25 cellular contexts compared by ENCODE assay signal in the genomic region with DNA sequence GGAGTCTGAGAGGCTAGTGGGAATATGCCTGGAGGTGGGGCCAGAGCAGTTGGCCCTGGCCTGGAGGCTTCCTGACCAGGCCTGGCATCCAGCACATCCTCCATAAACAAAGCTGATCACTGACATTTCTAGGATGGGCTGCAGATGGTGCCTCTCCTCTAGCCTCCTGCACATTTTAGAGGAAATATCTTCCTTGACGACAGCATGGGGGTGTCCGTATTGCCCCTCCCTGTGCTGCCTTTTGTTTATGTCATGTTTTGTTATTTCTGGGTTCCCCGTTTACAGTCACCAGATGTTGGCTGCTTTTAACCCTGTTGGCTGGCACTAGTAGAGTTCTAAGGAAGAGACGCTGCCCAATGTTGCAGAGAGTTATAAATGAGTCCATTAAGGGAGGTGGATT.
"Had no signal": no experiment of that assay in that cellular context is flagged by ENCODE, and none has a peak within 500 bp of the region (broad histone marks: within the 10 kb centered on the region; RNA-seq: fewer than 3 reads in every experiment).

No MANE protein-coding gene starts in this region.

- H3K9me3 ChIP-seq: ascending aorta, colonic mucosa had no signal

- DNase-seq: activated CD4-positive, alpha-beta memory T cell treated with anti-CD3 and anti-CD28 coated beads for 36 hours; activated CD4-positive, alpha-beta T cell treated with anti-CD3 and anti-CD28 coated beads for 36 hours; activated CD4-positive, alpha-beta T cell treated with anti-CD3 and anti-CD28 coated beads, Interleukin-2, amount 10 ng/mL, durations not matched to agents 24 days and 14 days; activated CD4-positive, CD25-positive, alpha-beta regulatory T cell; activated CD4-positive, CD25-positive, alpha-beta regulatory T cell treated with anti-CD3 and anti-CD28 coated beads, Interleukin-2, amount 50 U/mL, for 72 hours; activated CD8-positive, alpha-beta memory T cell treated with anti-CD3 and anti-CD28 coated beads, Interleukin-2, amount 10 ng/mL, durations not matched to agents 7 days and 5 days; activated CD8-positive, alpha-beta memory T cell treated with anti-CD3 and anti-CD28 coated beads, Interleukin-2, amount 50 U/mL, for 4 hours; activated CD8-positive, alpha-beta T cell treated with anti-CD3 and anti-CD28 coated beads, Interleukin-2, amount 10 ng/mL, durations not matched to agents 7 days and 5 days; activated gamma-delta T cell; activated naive CD4-positive, alpha-beta T cell; activated naive CD4-positive, alpha-beta T cell treated with anti-CD3 and anti-CD28 coated beads, Interleukin-2, amount 10 ng/mL, durations not matched to agents 7 days and 5 days; activated naive CD8-positive, alpha-beta T cell treated with anti-CD3 and anti-CD28 coated beads, Interleukin-2, amount 10 ng/mL, durations not matched to agents 7 days and 5 days; activated T-cell treated with anti-CD3 and anti-CD28 coated beads, Interleukin-2, amount 50 U/mL, for 1 hour; activated T-cell treated with anti-CD3 and anti-CD28 coated beads, Interleukin-2, amount 50 U/mL, for 72 hours; central memory CD4-positive, alpha-beta T cell; cerebellar nuclear complex; colonic mucosa; effector CD8-positive, alpha-beta T cell; foreskin fibroblast; T-helper 2 cell had no signal

- H3K36me3 ChIP-seq: ascending aorta, breast epithelium, cardiac muscle cell, colonic mucosa had no signal

- H3K27me3 ChIP-seq: ascending aorta, cardiac muscle cell, colonic mucosa had no signal

- H3K4me3 ChIP-seq: ascending aorta, breast epithelium, cardiac muscle cell, colonic mucosa had no signal

- H3K4me1 ChIP-seq: ascending aorta, breast epithelium, colonic mucosa had no signal

- ATAC-seq: activated CD4-positive, alpha-beta T cell treated with anti-CD3 and anti-CD28 coated beads for 36 hours; activated CD8-positive, alpha-beta memory T cell treated with anti-CD3 and anti-CD28 coated beads, Interleukin-2, amount 10 ng/mL, durations not matched to agents 7 days and 5 days; activated CD8-positive, alpha-beta T cell treated with anti-CD3 and anti-CD28 coated beads, Interleukin-2, amount 10 ng/mL, durations not matched to agents 7 days and 5 days; activated naive CD4-positive, alpha-beta T cell treated with anti-CD3 and anti-CD28 coated beads, Interleukin-2, amount 50 U/mL, for 72 hours; activated T-cell treated with anti-CD3 and anti-CD28 coated beads, Interleukin-2, amount 50 U/mL, for 72 hours had no signal

- H3K27ac ChIP-seq: ascending aorta, breast epithelium, cardiac muscle cell, colonic mucosa, epithelial cell of prostate had no signal
